Comparison of ENCODE assay signal across 1 cellular context in genomic region chr6:26305097-26305841, GRCh38.
TF ChIP-seq lines count a peak whose summit lies in the region.

No MANE protein-coding gene starts in this region.

TF ChIP-seq in H1, 55 proteins besides CTCF, POLR2A, EP300 and RAD21 (continued from another document):
- TF ChIP-seq ATF2 (IDR thresholded peaks at IDR 0.05; ENCODE audit: low read length) (0 out of 2 replicates have a peak, but pooled peaks have one; percentile 71), CREB1 (IDR thresholded peaks at IDR 0.05) (no peak), TAF1 (IDR thresholded peaks at IDR 0.05; ENCODE audit: low read depth, low read length) (no peak), KDM1A (IDR thresholded peaks at IDR 0.05; ENCODE audit: borderline replicate concordance, low read length) (peak; percentile 60; the same call in 1 of the 2 replicates), GTF2F1 (IDR thresholded peaks at IDR 0.05; ENCODE audit: borderline replicate concordance, low read depth, low read length) (no peak), POLR2AphosphoS5 (IDR thresholded peaks at IDR 0.05; ENCODE audit: low read depth, low read length) (no peak), SAP30 (IDR thresholded peaks at IDR 0.05; ENCODE audit: insufficient read depth, insufficient replicate concordance, low read length) (no peak), BACH1 (IDR thresholded peaks at IDR 0.05; ENCODE audit: low read length) (no peak), CHD2 (IDR thresholded peaks at IDR 0.05; ENCODE audit: low read length) (0 out of 2 replicates have a peak, but pooled peaks have one; percentile 19), FOSL1 (IDR thresholded peaks at IDR 0.05; ENCODE audit: insufficient read depth, low read depth, low read length) (no peak), SRF (IDR thresholded peaks at IDR 0.05; ENCODE audit: low read depth, low read length) (no peak), SUZ12 (IDR thresholded peaks at IDR 0.05; ENCODE audit: low read length) (no peak), SIRT6 (IDR thresholded peaks at IDR 0.05; ENCODE audit: low read length) (no peak), GABPA (IDR thresholded peaks at IDR 0.05; ENCODE audit: borderline replicate concordance, insufficient read depth, low read length) (no peak), JUND (IDR thresholded peaks at IDR 0.05; ENCODE audit: low read length) (no peak), CBX8 (IDR thresholded peaks at IDR 0.05; ENCODE audit: borderline replicate concordance, low read depth, low read length) (no peak), TCF12 (IDR thresholded peaks at IDR 0.05; ENCODE audit: low read depth, low read length) (no peak), SP1 (IDR thresholded peaks at IDR 0.05; ENCODE audit: low read depth, low read length) (no peak), PHF8 (conservative IDR thresholded peaks at IDR 0.05; ENCODE audit: low read depth, low read length) (0 out of 2 replicates have a peak, but pooled peaks have one; percentile 45), E2F6 (IDR thresholded peaks at IDR 0.05) (no peak), ATF3 (IDR thresholded peaks at IDR 0.05; ENCODE audit: insufficient read depth, low read depth, low read length) (no peak), TEAD4 (IDR thresholded peaks at IDR 0.05; ENCODE audit: low read depth, low read length) (peak; percentile 59; the same call in 1 of the 2 replicates), CHD1 (IDR thresholded peaks at IDR 0.05; ENCODE audit: low read depth, low read length) (no peak), RBBP5 (IDR thresholded peaks at IDR 0.05; ENCODE audit: borderline replicate concordance, low read depth, low read length) (peak; percentile 42; the same call in 1 of the 2 replicates), CBX5 (IDR thresholded peaks at IDR 0.05; ENCODE audit: low read depth, low read length) (no peak), JUN (IDR thresholded peaks at IDR 0.05; ENCODE audit: low read depth, low read length) (no peak), BCL11A (IDR thresholded peaks at IDR 0.05; ENCODE audit: low read depth in 2 of 2, low read length in 2 of 2) (no peak), MAFK (IDR thresholded peaks at IDR 0.05; ENCODE audit: low read depth, low read length) (peak; percentile 87; the same call in 1 of the 2 replicates), TBP (IDR thresholded peaks at IDR 0.05; ENCODE audit: low read depth, low read length) (peak; percentile 99), EGR1 (IDR thresholded peaks at IDR 0.05; ENCODE audit: borderline replicate concordance, low read depth, low read length) (no peak), MAX (IDR thresholded peaks at IDR 0.05) (no peak), SIX5 (IDR thresholded peaks at IDR 0.05; ENCODE audit: low read depth, low read length) (no peak), KDM4A (IDR thresholded peaks at IDR 0.05; ENCODE audit: low read depth, low read length, severe bottlenecking) (no peak), CEBPB (IDR thresholded peaks at IDR 0.05; ENCODE audit: low read depth, low read length) (peak; percentile 59; the same call in 1 of the 2 replicates)
